ENCODE assay signal across 1 cellular context in genomic region chr3:72483554-72484104, GRCh38.
TF ChIP-seq lines count a peak whose summit lies in the region.

No MANE protein-coding gene starts in this region.

TF ChIP-seq in HEK293, 187 proteins besides CTCF, POLR2A, EP300 and RAD21 (continued from another document):
- TF ChIP-seq ZNF639 (tag by site-specific recombination; IDR thresholded peaks at IDR 0.05), result no peak
- peak; percentile 73 for TF ChIP-seq ZBTB11 (tag by site-specific recombination; conservative IDR thresholded peaks at IDR 0.05; ENCODE audit: low read depth)
- 0 out of 2 replicates have a peak, but pooled peaks have one; percentile 22 for TF ChIP-seq ZBTB21 (tag by site-specific recombination; IDR thresholded peaks at IDR 0.05)
- TF ChIP-seq ZNF433 (tag by site-specific recombination; IDR thresholded peaks at IDR 0.05; ENCODE audit: low read depth), result peak; percentile 76
- peak; percentile 61; the same call in 1 of the 2 replicates for TF ChIP-seq ZNF266 (tag by site-specific recombination; IDR thresholded peaks at IDR 0.05; ENCODE audit: low read depth)
- peak; percentile 78 for TF ChIP-seq ZNF555 (tag by site-specific recombination; conservative IDR thresholded peaks at IDR 0.05)
- TF ChIP-seq ZNF560 (tag by site-specific recombination; IDR thresholded peaks at IDR 0.05; ENCODE audit: borderline replicate concordance), result peak; percentile 28; the same call in 1 of the 2 replicates
- peak; percentile 78 for TF ChIP-seq ZNF140 (tag by site-specific recombination; IDR thresholded peaks at IDR 0.05)
- 0 out of 2 replicates have a peak, but pooled peaks have one; percentile 32 for TF ChIP-seq ZNF580 (tag by site-specific recombination; IDR thresholded peaks at IDR 0.05)
- no peak for TF ChIP-seq ZNF354C (tag by site-specific recombination; IDR thresholded peaks at IDR 0.05; ENCODE audit: borderline replicate concordance, low read depth)
- no peak for TF ChIP-seq KLF1 (tag by site-specific recombination; IDR thresholded peaks at IDR 0.05)
- 0 out of 2 replicates have a peak, but pooled peaks have one; percentile 48 for TF ChIP-seq REST (tag by site-specific recombination; IDR thresholded peaks at IDR 0.05)
- TF ChIP-seq ZBTB26 (tag by site-specific recombination; optimal IDR thresholded peaks at IDR 0.05), result no peak
- no peak for TF ChIP-seq ZNF221 (tag by site-specific recombination; IDR thresholded peaks at IDR 0.05; ENCODE audit: borderline replicate concordance)
- TF ChIP-seq ZNF426 (tag by site-specific recombination; IDR thresholded peaks at IDR 0.05), result peak; percentile 88
- peak; percentile 66 for TF ChIP-seq ZNF664 (tag by site-specific recombination; IDR thresholded peaks at IDR 0.05)
- TF ChIP-seq ZNF623 (tag by site-specific recombination; IDR thresholded peaks at IDR 0.05), result peak; percentile 71
- TF ChIP-seq ZBTB8A (tag by site-specific recombination; IDR thresholded peaks at IDR 0.05), result peak; percentile 54; the same call in 1 of the 2 replicates
- TF ChIP-seq ZBTB48 (tag by site-specific recombination; IDR thresholded peaks at IDR 0.05), result no peak
- TF ChIP-seq ZNF449 (tag by site-specific recombination; IDR thresholded peaks at IDR 0.05), result no peak
- 0 out of 2 replicates have a peak, but pooled peaks have one; percentile 19 for TF ChIP-seq ZNF404 (tag by site-specific recombination; IDR thresholded peaks at IDR 0.05)
- TF ChIP-seq ZNF510 (tag by site-specific recombination; IDR thresholded peaks at IDR 0.05; ENCODE audit: insufficient replicate concordance), result peak; percentile 41
- TF ChIP-seq ZBTB17 (tag by site-specific recombination; IDR thresholded peaks at IDR 0.05), result no peak
- TF ChIP-seq GLI2 (tag by site-specific recombination; IDR thresholded peaks at IDR 0.05; ENCODE audit: borderline replicate concordance, low read depth), result peak; percentile 32; the same call in 1 of the 2 replicates
